28 cellular contexts compared by ENCODE assay signal in the genomic region with DNA sequence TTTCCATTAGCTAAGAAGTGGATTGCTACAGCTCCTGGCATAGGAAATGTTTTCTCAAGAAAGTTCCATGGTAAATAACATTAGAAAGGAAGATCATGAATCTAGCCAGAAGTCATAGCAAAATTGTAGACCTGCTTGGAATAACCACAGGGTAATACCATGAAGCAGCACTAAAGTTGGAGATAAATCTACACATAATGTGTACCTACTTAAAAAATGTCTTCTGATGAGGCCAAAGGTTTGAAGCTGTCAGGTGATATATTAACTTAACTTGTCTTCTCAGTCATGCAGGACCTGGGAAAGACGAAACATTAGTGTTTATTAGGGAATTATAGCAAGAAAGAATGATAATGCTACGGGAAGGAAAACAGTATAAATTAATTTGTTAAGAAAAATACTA. TPM values are rescaled to one million over a fixed set of nuclear protein-coding genes. Genes with fewer than 3 reads are reported as not detected.
A peak's percentile ranks its signal among the peaks of the same experiment; 100 is the strongest.
DNase-seq lines count a peak whose midpoint lies in the region; ATAC-seq, FAIRE-seq and TF ChIP-seq lines count a peak whose summit lies in the region.
"Had no signal": no experiment of that assay in that cellular context is flagged by ENCODE, and none has a peak within 500 bp of the region (broad histone marks: within the 10 kb centered on the region; RNA-seq: fewer than 3 reads in every experiment).

No MANE protein-coding gene starts in this region.

- H3K4me3 ChIP-seq in endothelial cell of umbilical vein (replicated peaks in 1 of 3; ENCODE audit: insufficient read depth in 1 of 3, low read depth in 1 of 3, low read length in 3 of 3): no peak overlapping the region
- no peak overlapping the region for H3K4me3 ChIP-seq in right lobe of liver
- peak overlapping the region; percentile 21 for H3K4me3 ChIP-seq in smooth muscle cell
- H3K4me3 ChIP-seq: dorsolateral prefrontal cortex, PC-9, sigmoid colon, upper lobe of right lung had no signal

- H3K9me3 ChIP-seq in endothelial cell of umbilical vein (replicated peaks; ENCODE audit: control insufficient read depth, insufficient read depth, low read length): no peaks in the 10 kb centered on the region
- no peaks in the 10 kb centered on the region for H3K9me3 ChIP-seq in right lobe of liver
- H3K9me3 ChIP-seq in smooth muscle cell (replicated peaks; ENCODE audit: low read depth): no peaks in the 10 kb centered on the region
- H3K9me3 ChIP-seq: neutrophil, sigmoid colon, upper lobe of right lung had no signal

- H3K4me1 ChIP-seq in endothelial cell of umbilical vein (ENCODE audit: control insufficient read depth, extremely low read depth, insufficient read depth, low read length): peaks cover 44% of the 10 kb centered on the region
- H3K4me1 ChIP-seq in right lobe of liver: peaks cover 0 to 22% (median 0%) of the 10 kb centered on the region in 4 donors
- peaks cover 2% of the 10 kb centered on the region for H3K4me1 ChIP-seq in smooth muscle cell (ENCODE audit: low read depth)

- BruUV-seq in endothelial cell of umbilical vein (replicated peaks; lab: Mats Ljungman, UMichigan): no TSS peak

- H3K27me3 ChIP-seq in endothelial cell of umbilical vein (ENCODE audit: control insufficient read depth in 2 of 2, insufficient read depth in 2 of 2, low read length in 2 of 2): no peaks in the 10 kb centered on the region
- no peaks in the 10 kb centered on the region for H3K27me3 ChIP-seq in right lobe of liver
- no peaks in the 10 kb centered on the region for H3K27me3 ChIP-seq in smooth muscle cell (ENCODE audit: low read depth)
- H3K27me3 ChIP-seq: dorsolateral prefrontal cortex, neutrophil, sigmoid colon, upper lobe of right lung had no signal

- 19% methylated on average over 2 of the region's 2 CpGs for WGBS in right lobe of liver (ENCODE audit: insufficient coverage, low coverage, low lambda C conversion rate, missing lambda C conversion rate)
- WGBS in smooth muscle cell (ENCODE audit: low lambda C conversion rate): 92% methylated on average over 2 of the region's 2 CpGs

- no peak for TF ChIP-seq POLR2A in endothelial cell of umbilical vein (IDR thresholded peaks at IDR 0.05; ENCODE audit: low read depth, low read length)
- TF ChIP-seq POLR2A in right lobe of liver (IDR thresholded peaks at IDR 0.05): no peak

- CTCF ChIA-PET in endothelial cell of umbilical vein (lab: Charles Lee): interaction anchor here (1.6 to 6.0 kb wide), 3 partner anchors 15 to 97 kb away, joined by 4 to 36 read pairs (median 9); no protein-coding TSS in a partner anchor

- H3K36me3 ChIP-seq in endothelial cell of umbilical vein (ENCODE audit: control insufficient read depth in 2 of 2, extremely low read depth in 1 of 2, insufficient read depth in 2 of 2, low read length in 2 of 2) (peaks cover 0 to 2% of the 10 kb centered on the region in 2 experiments), right lobe of liver (no peaks in the 10 kb centered on the region), smooth muscle cell (ENCODE audit: low read depth) (no peaks in the 10 kb centered on the region)
- H3K36me3 ChIP-seq: neutrophil had no signal

- H3K9ac ChIP-seq in endothelial cell of umbilical vein (replicated peaks; ENCODE audit: extremely low read depth, insufficient read depth, low read length): no peak overlapping the region
- no peak overlapping the region for H3K9ac ChIP-seq in smooth muscle cell (ENCODE audit: low read depth)

- POLR2A ChIA-PET in endothelial cell of umbilical vein (lab: Charles Lee): no interaction called here

- peak; percentile 80 for FAIRE-seq in RCC 7860 (lab: Jason Lieb, UNC)
- FAIRE-seq in endothelial cell of umbilical vein (lab: Jason Lieb, UNC): no peak
- FAIRE-seq: H1 had no signal

- ATAC-seq in right lobe of liver (peak in 3 of 4 donors; percentile 39 to 64 (median 51)), GM21786 (IDR thresholded peaks at IDR 0.05; ENCODE audit: unreplicated experiment) (no peak)
- ATAC-seq: activated T-cell treated with anti-CD3 and anti-CD28 coated beads, Interleukin-2, amount 50 U/mL, for 72 hours; Right ventricle myocardium inferior; upper lobe of right lung had no signal

- H2AFZ ChIP-seq in endothelial cell of umbilical vein (ENCODE audit: low read depth, low read length): no peak overlapping the region
- no peak overlapping the region for H2AFZ ChIP-seq in smooth muscle cell (ENCODE audit: low read depth)
- H2AFZ ChIP-seq: PC-9 had no signal

- H3K79me2 ChIP-seq in endothelial cell of umbilical vein (ENCODE audit: control insufficient read depth, insufficient read depth, low read length): peaks cover 69% of the 10 kb centered on the region
- peaks cover 8% of the 10 kb centered on the region for H3K79me2 ChIP-seq in smooth muscle cell (ENCODE audit: low read depth)

- H3K27ac ChIP-seq in endothelial cell of umbilical vein (ENCODE audit: insufficient read depth, low read depth, low read length) (no peak overlapping the region), right lobe of liver (peak overlapping the region; percentile 1 to 30 (median 6)), smooth muscle cell (ENCODE audit: low read depth) (no peak overlapping the region)
- H3K27ac ChIP-seq: dorsolateral prefrontal cortex, neutrophil, PC-9, upper lobe of right lung had no signal

- H4K20me1 ChIP-seq in endothelial cell of umbilical vein (replicated peaks; ENCODE audit: control insufficient read depth, extremely low read depth, insufficient read depth, low read length) (no peaks in the 10 kb centered on the region), smooth muscle cell (ENCODE audit: low read depth) (no peaks in the 10 kb centered on the region)

- H3K4me2 ChIP-seq in endothelial cell of umbilical vein (ENCODE audit: insufficient read depth, low read length) (peak overlapping the region; percentile 66), smooth muscle cell (no peak overlapping the region)
- H3K4me2 ChIP-seq: PC-9 had no signal

- intact Hi-C loops in endothelial cell of umbilical vein (cut with micrococcal nuclease) (no loop called here), right lobe of liver (cut with DNase I) (no loop called here)

- dilution Hi-C loops in endothelial cell of umbilical vein (cut with MboI; ENCODE audit: extremely low pct_ligation_motif_present, low sequenced_read_pairs): no loop called here

- DNase-seq in RCC 7860 (ENCODE audit: low spot score): no peak
- DNase-seq in endothelial cell of umbilical vein (ENCODE audit: low read depth, low spot score): peak; percentile 21
- no peak for DNase-seq in right lobe of liver
- no peak for DNase-seq in smooth muscle cell (lab: John Stamatoyannopoulos, UW; ENCODE audit: unreplicated experiment)
- no peak for DNase-seq in NCI-H2196 treated with DMSO at 0.1 percent for 48 hours (lab: John Stamatoyannopoulos, UW; ENCODE audit: unreplicated experiment)
- no peak for DNase-seq in NCI-H526 treated with DMSO at 0.1 percent for 48 hours (lab: John Stamatoyannopoulos, UW)
- DNase-seq in NCI-H345 treated with DMSO at 0.1 percent for 48 hours (lab: John Stamatoyannopoulos, UW; ENCODE audit: unreplicated experiment): no peak
- DNase-seq: activated CD4-positive, alpha-beta memory T cell treated with anti-CD3 and anti-CD28 coated beads for 36 hours; activated CD4-positive, alpha-beta T cell treated with anti-CD3 and anti-CD28 coated beads for 1 hour; activated naive CD4-positive, alpha-beta T cell; activated T-cell treated with anti-CD3 and anti-CD28 coated beads, Interleukin-2, amount 50 U/mL, for 72 hours; Calu3; DMS79 treated with DMSO at 0.1 percent for 48 hours; dorsolateral prefrontal cortex; GDM1; hippocampal formation; NCI-H1048; NCI-H1930; NCI-H2171 treated with DMSO at 0.1 percent for 48 hours; PC-9; sigmoid colon; stimulated activated CD4-positive, alpha-beta T cell treated with anti-CD3 and anti-CD28 coated beads, Interleukin-15, amount 100 ng/mL, for 24 hours; stimulated activated CD4-positive, alpha-beta T cell treated with anti-CD3 and anti-CD28 coated beads, Interleukin-4, amount 100 ng/mL, for 4 hours; upper lobe of right lung had no signal

- TF ChIP-seq CTCF in endothelial cell of umbilical vein (IDR thresholded peaks at IDR 0.05; ENCODE audit: extremely low read depth in 1 of 2, insufficient read depth in 1 of 2, low read depth in 1 of 2, low read length in 2 of 2) (no peak), right lobe of liver (IDR thresholded peaks at IDR 0.05) (no peak), smooth muscle cell (IDR thresholded peaks at IDR 0.05; ENCODE audit: borderline replicate concordance, insufficient read depth, poor library complexity, severe bottlenecking) (no peak)

- H3F3A ChIP-seq in smooth muscle cell (ENCODE audit: low read depth): no peaks in the 10 kb centered on the region

- no peaks in the 10 kb centered on the region for H3K9me1 ChIP-seq in endothelial cell of umbilical vein (replicated peaks; ENCODE audit: control insufficient read depth, extremely low read depth, insufficient read depth, low read length)

RNA-seq across cellular contexts. Expression of a gene that starts 6.3 kb away (rescaled TPM):
- total RNA-seq in endothelial cell of umbilical vein: 53.0 and 57.3 TPM in 2 replicates
- polyA plus RNA-seq in endothelial cell of umbilical vein: 21.1 and 25.5 TPM in 2 replicates
- 51.5 and 54.8 TPM in 2 replicates for polyA plus RNA-seq in endothelial cell of umbilical vein (2011; cell fraction: cytosol; rRNA removed)
- polyA plus RNA-seq in endothelial cell of umbilical vein (2011; cell fraction: nucleus; rRNA removed): 22.3 and 23.9 TPM in 2 replicates
- 49.8 and 85.9 TPM in 2 replicates for polyA plus RNA-seq in endothelial cell of umbilical vein (2012)
- polyA minus RNA-seq in endothelial cell of umbilical vein: 7.7 and 11.8 TPM in 2 replicates
- 12.4 TPM for polyA minus RNA-seq in endothelial cell of umbilical vein (2011; cell fraction: cytosol; rRNA and poly(A)+ RNA removed)
- 8.8 and 13.8 TPM in 2 replicates for polyA minus RNA-seq in endothelial cell of umbilical vein (2011; cell fraction: nucleus; rRNA and poly(A)+ RNA removed)
- 10 to 100 TPM; 25.2 to 40.9 (median 26.4) TPM for total RNA-seq in right lobe of liver
- 14.2 and 14.4 TPM in 2 replicates for total RNA-seq in smooth muscle cell
- polyA plus RNA-seq in smooth muscle cell: 37.4 and 55.4 TPM in 2 replicates

RNA-seq across cellular contexts. Expression of a gene that starts 7.6 kb away (rescaled TPM):
- 8.1 and 8.2 TPM in 2 replicates for total RNA-seq in endothelial cell of umbilical vein
- polyA plus RNA-seq in endothelial cell of umbilical vein: 1.0 and 1.4 TPM in 2 replicates
- polyA plus RNA-seq in endothelial cell of umbilical vein (2011; cell fraction: cytosol; rRNA removed): 1.4 and 1.6 TPM in 2 replicates
- polyA plus RNA-seq in endothelial cell of umbilical vein (2011; cell fraction: nucleus; rRNA removed): 3.6 and 5.6 TPM in 2 replicates
- 3.3 and 4.7 TPM in 2 replicates for polyA plus RNA-seq in endothelial cell of umbilical vein (2012)
- 2.1 and 3.2 TPM in 2 replicates for polyA minus RNA-seq in endothelial cell of umbilical vein
- polyA minus RNA-seq in endothelial cell of umbilical vein (2011; cell fraction: cytosol; rRNA and poly(A)+ RNA removed): 5.9 TPM
- polyA minus RNA-seq in endothelial cell of umbilical vein (2011; cell fraction: nucleus; rRNA and poly(A)+ RNA removed): 12.6 and 17.8 TPM in 2 replicates
- total RNA-seq in right lobe of liver: 1 to 10 TPM; 2.8 to 8.1 (median 4.7) TPM
- 9.2 and 12.1 TPM in 2 replicates for total RNA-seq in smooth muscle cell
- 1.9 TPM in 2 replicates for polyA plus RNA-seq in smooth muscle cell

RNA-seq across cellular contexts. Expression of a gene that starts 59.5 kb away (rescaled TPM):
- total RNA-seq in endothelial cell of umbilical vein (14.5 and 16.9 TPM in 2 replicates), right lobe of liver (10 to 100 TPM in 1 of 6 experiments, 1 to 10 TPM in 5; 3.1 to 11.9 (median 6.6) TPM), smooth muscle cell (24.5 and 31.3 TPM in 2 replicates)
- polyA plus RNA-seq in endothelial cell of umbilical vein (10.6 and 13.5 TPM in 2 replicates), smooth muscle cell (19.0 and 19.2 TPM in 2 replicates)
- polyA plus RNA-seq in endothelial cell of umbilical vein (2011; cell fraction: cytosol; rRNA removed): 12.2 and 12.4 TPM in 2 replicates
- polyA plus RNA-seq in endothelial cell of umbilical vein (2011; cell fraction: nucleus; rRNA removed): 7.5 and 10.9 TPM in 2 replicates
- polyA plus RNA-seq in endothelial cell of umbilical vein (2012): 17.3 and 17.9 TPM in 2 replicates
- polyA minus RNA-seq in endothelial cell of umbilical vein: 5.0 and 5.8 TPM in 2 replicates
- polyA minus RNA-seq in endothelial cell of umbilical vein (2011; cell fraction: cytosol; rRNA and poly(A)+ RNA removed): 5.9 TPM
- polyA minus RNA-seq in endothelial cell of umbilical vein (2011; cell fraction: nucleus; rRNA and poly(A)+ RNA removed): 8.3 and 12.7 TPM in 2 replicates

Comparison
In these comparisons a context has a peak if more than half of its experiments do, and no peak if none do; other contexts are left out.
1. H3K27ac ChIP-seq: peak in right lobe of liver (3 of 3); none in endothelial cell of umbilical vein (single experiment) and smooth muscle cell (single experiment).